ENCODE assay signal across 7 cellular contexts in the genomic region with DNA sequence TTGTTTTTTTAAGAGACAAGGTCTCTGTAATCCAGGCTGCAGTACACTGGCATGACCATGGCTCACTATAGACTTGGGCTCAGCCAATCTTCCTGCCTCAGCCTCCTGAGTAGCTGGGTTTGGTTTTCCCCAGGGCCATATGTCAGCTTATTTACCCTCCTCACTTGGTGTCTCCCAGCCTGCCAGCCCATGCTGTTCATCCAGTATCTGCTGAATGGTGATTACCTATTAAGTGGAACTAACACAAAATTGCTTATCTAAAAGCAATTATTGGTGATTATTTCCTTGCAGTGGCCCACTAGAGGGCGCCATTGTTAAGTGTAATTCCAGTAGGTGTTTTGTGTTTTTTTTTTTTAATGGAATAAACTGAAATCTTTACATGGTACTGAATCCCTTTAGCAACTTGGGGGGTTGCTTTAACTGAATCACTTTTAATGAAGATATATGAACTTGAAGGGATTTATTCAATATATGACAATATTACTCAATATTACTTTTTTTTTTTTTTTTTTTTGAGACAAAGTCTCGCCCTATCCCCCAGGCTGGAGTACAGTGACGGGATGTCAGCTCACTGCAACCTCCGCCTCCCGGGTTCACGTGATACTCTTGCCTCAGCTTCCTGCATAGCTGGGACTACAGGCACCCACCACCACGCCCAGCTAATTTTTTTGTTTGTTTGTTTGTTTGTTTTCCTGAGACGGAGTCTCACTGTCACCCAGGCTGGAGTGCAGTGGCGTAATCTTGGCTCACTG. TPM values are rescaled to one million over a fixed set of nuclear protein-coding genes. Genes with fewer than 3 reads are reported as not detected.
DNase-seq lines count a peak whose midpoint lies in the region; ATAC-seq, FAIRE-seq and TF ChIP-seq lines count a peak whose summit lies in the region.

No MANE protein-coding gene starts in this region.

- DNase-seq in GM18507 (ENCODE audit: extremely low spot score, insufficient read length, low read depth), result no peak
- peak; percentile 79 for DNase-seq in NCI-H2171 treated with DMSO at 0.1 percent for 48 hours (lab: John Stamatoyannopoulos, UW)
- peak; percentile 52 for DNase-seq in activated CD4-positive, alpha-beta T cell treated with anti-CD3 and anti-CD28 coated beads for 1 hour
- no peak for DNase-seq in chondrocyte (ENCODE audit: low spot score)
- peak; percentile 52 to 58 for DNase-seq in memory B cell (ENCODE audit: low spot score in 2 of 2)
- peak; percentile 30 to 59 for DNase-seq in stimulated activated CD8-positive, alpha-beta memory T cell treated with anti-CD3 and anti-CD28 coated beads, Interleukin-4, amount 100 ng/mL, for 4 hours (ENCODE audit: low read depth in 2 of 2, low spot score in 1 of 2)
- DNase-seq in GM19240 (ENCODE audit: insufficient read length, low spot score), result no peak

- peaks cover 1% of the 10 kb centered on the region for H3K4me1 Mint-ChIP-seq in chondrocyte (ENCODE audit: low read depth)
- H3K4me1 Mint-ChIP-seq in memory B cell, result no peaks in the 10 kb centered on the region

- H3K27me3 Mint-ChIP-seq in chondrocyte (ENCODE audit: low read depth) (no peaks in the 10 kb centered on the region), memory B cell (no peaks in the 10 kb centered on the region)

- FAIRE-seq in GM18507 (lab: Jason Lieb, UNC), result peak; percentile 60

- H3K9me3 Mint-ChIP-seq in chondrocyte (ENCODE audit: low read depth), result no peaks in the 10 kb centered on the region
- no peaks in the 10 kb centered on the region for H3K9me3 Mint-ChIP-seq in memory B cell

- no peak overlapping the region for H3K4me3 Mint-ChIP-seq in chondrocyte (ENCODE audit: unreplicated experiment)
- no peak overlapping the region for H3K4me3 Mint-ChIP-seq in memory B cell

- peak; percentile 95 for TF ChIP-seq CTCF in chondrocyte (IDR thresholded peaks at IDR 0.05)

- ATAC-seq in memory B cell (ENCODE audit: low read depth), result peak; percentile 21

- H3K27ac Mint-ChIP-seq in chondrocyte (ENCODE audit: unreplicated experiment), result no peak overlapping the region
- no peak overlapping the region for H3K27ac Mint-ChIP-seq in memory B cell

- peaks cover 18% of the 10 kb centered on the region for H3K36me3 Mint-ChIP-seq in chondrocyte (ENCODE audit: low read depth)
- H3K36me3 Mint-ChIP-seq in memory B cell, result peaks cover 16% of the 10 kb centered on the region

RNA-seq across cellular contexts. Expression of a gene that starts 13.8 kb away (rescaled TPM):
- 15.6 to 27.7 TPM (median 16.2 TPM) in 3 replicates for total RNA-seq in chondrocyte

RNA-seq across cellular contexts. Expression of a gene that starts 43.0 kb away (rescaled TPM):
- total RNA-seq in chondrocyte, result 0.10 to 0.23 TPM in 2 of 3 replicates, not detected in the other

Comparison
In these comparisons a context has a peak if more than half of its experiments do, and no peak if none do; other contexts are left out.
1. DNase-seq: peak in NCI-H2171 treated with DMSO at 0.1 percent for 48 hours (single experiment), activated CD4-positive, alpha-beta T cell treated with anti-CD3 and anti-CD28 coated beads for 1 hour (single experiment), memory B cell (2 of 2) and stimulated activated CD8-positive, alpha-beta memory T cell treated with anti-CD3 and anti-CD28 coated beads, Interleukin-4, amount 100 ng/mL, for 4 hours (2 of 2); none in GM18507 (single experiment), chondrocyte (single experiment) and GM19240 (single experiment).